8 cellular contexts compared by ENCODE assay signal in the genomic region with DNA sequence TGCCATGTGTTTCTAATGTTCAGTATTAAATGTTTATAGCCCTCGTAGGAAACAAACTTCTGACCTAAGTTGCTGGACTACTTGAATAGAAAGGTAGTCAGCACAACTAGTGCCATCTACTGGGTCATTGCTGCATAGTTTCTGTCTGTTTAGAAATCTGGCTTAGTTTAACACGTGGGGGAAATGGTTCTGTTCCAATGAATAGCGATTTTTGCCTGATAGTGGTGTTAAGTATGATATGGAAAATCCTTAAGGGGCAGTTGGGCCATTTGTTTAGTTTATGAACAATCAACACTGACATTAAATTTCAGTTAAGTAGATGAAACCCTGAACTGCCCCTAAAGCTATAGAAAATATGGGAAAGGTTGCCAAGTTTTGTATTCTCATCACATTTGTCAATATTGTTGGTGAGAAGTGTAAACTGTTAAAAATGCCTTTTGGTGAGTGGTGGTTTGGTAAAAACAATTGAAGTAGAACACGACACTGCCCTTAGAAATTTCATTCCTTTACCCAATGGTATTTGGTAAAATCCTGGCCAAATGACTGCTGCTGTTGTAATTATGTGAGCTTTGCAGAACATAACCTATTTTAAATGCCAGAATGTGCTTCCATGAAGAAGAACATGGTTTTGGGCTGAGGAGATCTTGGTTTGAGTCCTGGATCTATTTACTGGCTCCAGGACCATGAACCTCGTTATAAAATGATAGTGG. TPM values are rescaled to one million over a fixed set of nuclear protein-coding genes. Genes with fewer than 3 reads are reported as not detected.
A peak's percentile ranks its signal among the peaks of the same experiment; 100 is the strongest.
DNase-seq lines count a peak whose midpoint lies in the region; ATAC-seq and TF ChIP-seq lines count a peak whose summit lies in the region.

No MANE protein-coding gene starts in this region.

- ATAC-seq in GM19324 (IDR thresholded peaks at IDR 0.05; ENCODE audit: low FRiP score, unreplicated experiment) (peak; percentile 62), HG03196 (IDR thresholded peaks at IDR 0.05; ENCODE audit: unreplicated experiment) (peak; percentile 71), gastroesophageal sphincter (peak; percentile 63)

- peaks cover 0 to 11% (median 3%) of the 10 kb centered on the region in 3 donors for H3K4me1 ChIP-seq in gastroesophageal sphincter
- H3K4me1 ChIP-seq in prostate gland (replicated peaks): no peaks in the 10 kb centered on the region

- H3K9me3 ChIP-seq in gastroesophageal sphincter (no peaks in the 10 kb centered on the region), prostate gland (no peaks in the 10 kb centered on the region)

- TF ChIP-seq EP300 in gastroesophageal sphincter (IDR thresholded peaks at IDR 0.05): no peak

- peaks cover 17% of the 10 kb centered on the region for H3K27me3 ChIP-seq in gastroesophageal sphincter
- no peaks in the 10 kb centered on the region for H3K27me3 ChIP-seq in prostate gland (replicated peaks; ENCODE audit: insufficient read depth)

- intact Hi-C loops in prostate gland (cut with DNase I): no loop called here

- no peak overlapping the region for H3K27ac ChIP-seq in gastroesophageal sphincter
- H3K27ac ChIP-seq in prostate gland: no peak overlapping the region

- DNase-seq in DMS79 (lab: John Stamatoyannopoulos, UW) (peak; percentile 23), NCI-H82 treated with DMSO at 0.1 percent for 48 hours (lab: John Stamatoyannopoulos, UW; ENCODE audit: unreplicated experiment) (peak; percentile 41), prostate gland (ENCODE audit: low spot score) (peak; percentile 58), ecto neural progenitor cell (ENCODE audit: low spot score) (no peak)
- peak; percentile 5 for DNase-seq in activated T-helper 9 cell treated with anti-CD3 and anti-CD28 coated beads, Interleukin-2, amount 50 U/mL, for 16 hours (ENCODE audit: low read depth)

- TF ChIP-seq CTCF in gastroesophageal sphincter (IDR thresholded peaks at IDR 0.05): peak; percentile 46 to 80 (median 70)
- TF ChIP-seq CTCF in prostate gland (IDR thresholded peaks at IDR 0.05): peak in 3 of 4 experiments; percentile 50 to 76 (median 75)

- H3K4me3 ChIP-seq in gastroesophageal sphincter: no peak overlapping the region
- no peak overlapping the region for H3K4me3 ChIP-seq in prostate gland

- H3K36me3 ChIP-seq in gastroesophageal sphincter: peaks cover 0 to 9% of the 10 kb centered on the region in 2 donors
- H3K36me3 ChIP-seq in prostate gland: no peaks in the 10 kb centered on the region

- no peak for TF ChIP-seq POLR2A in gastroesophageal sphincter (IDR thresholded peaks at IDR 0.05)
- TF ChIP-seq POLR2A in prostate gland (IDR thresholded peaks at IDR 0.05): no peak

- 15 to 20% methylated on average over 5 of the region's 5 CpGs for WGBS in gastroesophageal sphincter (ENCODE audit: low coverage in 1 of 2), 2 donors
- 21% methylated on average over 5 of the region's 5 CpGs for WGBS in prostate gland

RNA-seq across cellular contexts. Expression of a gene that starts 13.2 kb away (rescaled TPM):
- total RNA-seq in gastroesophageal sphincter (10 to 100 TPM in 2 of 4 donors, 1 to 10 TPM in 2; 2.8 to 30.7 (median 7.9) TPM), prostate gland (10 to 100 TPM in 1 of 2 donors, 1 to 10 TPM in 1; 3.8 to 28.3 TPM)
